In genomic region chr10:97788552-97789442, GRCh38 we compare ENCODE assay signal across 1 cellular context.
TF ChIP-seq lines count a peak whose summit lies in the region.

No MANE protein-coding gene starts in this region.

TF ChIP-seq in HEK293, 187 proteins besides CTCF, POLR2A, EP300 and RAD21 (continued from another document and continues in another):
- TF ChIP-seq, protein P1, sequence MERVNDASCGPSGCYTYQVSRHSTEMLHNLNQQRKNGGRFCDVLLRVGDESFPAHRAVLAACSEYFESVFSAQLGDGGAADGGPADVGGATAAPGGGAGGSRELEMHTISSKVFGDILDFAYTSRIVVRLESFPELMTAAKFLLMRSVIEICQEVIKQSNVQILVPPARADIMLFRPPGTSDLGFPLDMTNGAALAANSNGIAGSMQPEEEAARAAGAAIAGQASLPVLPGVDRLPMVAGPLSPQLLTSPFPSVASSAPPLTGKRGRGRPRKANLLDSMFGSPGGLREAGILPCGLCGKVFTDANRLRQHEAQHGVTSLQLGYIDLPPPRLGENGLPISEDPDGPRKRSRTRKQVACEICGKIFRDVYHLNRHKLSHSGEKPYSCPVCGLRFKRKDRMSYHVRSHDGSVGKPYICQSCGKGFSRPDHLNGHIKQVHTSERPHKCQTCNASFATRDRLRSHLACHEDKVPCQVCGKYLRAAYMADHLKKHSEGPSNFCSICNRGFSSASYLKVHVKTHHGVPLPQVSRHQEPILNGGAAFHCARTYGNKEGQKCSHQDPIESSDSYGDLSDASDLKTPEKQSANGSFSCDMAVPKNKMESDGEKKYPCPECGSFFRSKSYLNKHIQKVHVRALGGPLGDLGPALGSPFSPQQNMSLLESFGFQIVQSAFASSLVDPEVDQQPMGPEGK (tag by site-specific recombination; IDR thresholded peaks at IDR 0.05) = no peak; the same call in none of the 2 replicates
- TF ChIP-seq PRDM10 (tag by site-specific recombination; IDR thresholded peaks at IDR 0.05) (peak; percentile 68), ZNF571 (tag by site-specific recombination; IDR thresholded peaks at IDR 0.05) (no peak), ZNF830 (tag by site-specific recombination; IDR thresholded peaks at IDR 0.05; ENCODE audit: low read depth) (no peak), ZNF701 (tag by site-specific recombination; IDR thresholded peaks at IDR 0.05) (no peak), ZNF202 (tag by site-specific recombination; IDR thresholded peaks at IDR 0.05; ENCODE audit: borderline replicate concordance) (no peak), GLIS2 (tag by site-specific recombination; IDR thresholded peaks at IDR 0.05) (peak; percentile 38; the same call in 1 of the 2 replicates), ZNF585B (tag by site-specific recombination; IDR thresholded peaks at IDR 0.05) (0 out of 2 replicates have a peak, but pooled peaks have one; percentile 20), ZNF548 (tag by site-specific recombination; IDR thresholded peaks at IDR 0.05) (no peak), EGR2 (tag by site-specific recombination; IDR thresholded peaks at IDR 0.05; ENCODE audit: low read depth) (peak; percentile 57; the same call in 1 of the 2 replicates), ZNF76 (tag by site-specific recombination; IDR thresholded peaks at IDR 0.05; ENCODE audit: borderline replicate concordance, low read depth) (peak; percentile 80; the same call in 1 of the 2 replicates), ZXDB (tag by site-specific recombination; IDR thresholded peaks at IDR 0.05) (0 out of 2 replicates have a peak, but pooled peaks have one; percentile 32), ZBTB7A (tag by site-specific recombination; IDR thresholded peaks at IDR 0.05; ENCODE audit: low read depth) (no peak), ZNF223 (tag by site-specific recombination; IDR thresholded peaks at IDR 0.05) (no peak), ZNF561 (tag by site-specific recombination; IDR thresholded peaks at IDR 0.05; ENCODE audit: borderline replicate concordance) (no peak), OSR2 (tag by site-specific recombination; IDR thresholded peaks at IDR 0.05) (peak; percentile 41; the same call in 1 of the 2 replicates), BCL11A (tag by site-specific recombination; IDR thresholded peaks at IDR 0.05; ENCODE audit: low read depth) (no peak), ZNF398 (tag by site-specific recombination; IDR thresholded peaks at IDR 0.05) (peak; percentile 70), ZNF555 (tag by site-specific recombination; conservative IDR thresholded peaks at IDR 0.05) (no peak), ZNF621 (tag by site-specific recombination; IDR thresholded peaks at IDR 0.05) (no peak), ZNF785 (tag by site-specific recombination; IDR thresholded peaks at IDR 0.05) (no peak), SP7 (tag by site-specific recombination; IDR thresholded peaks at IDR 0.05) (0 out of 2 replicates have a peak, but pooled peaks have one; percentile 33), RBAK (tag by site-specific recombination; IDR thresholded peaks at IDR 0.05) (no peak), ZNF692 (tag by site-specific recombination; IDR thresholded peaks at IDR 0.05) (0 out of 2 replicates have a peak, but pooled peaks have one; percentile 22), ZSCAN23 (tag by site-specific recombination; IDR thresholded peaks at IDR 0.05) (no peak), ZNF169 (tag by site-specific recombination; IDR thresholded peaks at IDR 0.05) (no peak), ZNF747 (tag by site-specific recombination; IDR thresholded peaks at IDR 0.05) (no peak), ZNF521 (tag by site-specific recombination; IDR thresholded peaks at IDR 0.05) (no peak), TRIM28 (IDR thresholded peaks at IDR 0.05; ENCODE audit: borderline replicate concordance, low read length) (peak; percentile 21; the same call in 1 of the 2 replicates), ZNF335 (tag by site-specific recombination; conservative IDR thresholded peaks at IDR 0.05) (peak; percentile 57), ZNF423 (tag by site-specific recombination; IDR thresholded peaks at IDR 0.05) (peak; percentile 50; the same call in 1 of the 2 replicates), SP3 (tag by site-specific recombination; IDR thresholded peaks at IDR 0.05) (0 out of 2 replicates have a peak, but pooled peaks have one; percentile 26), ZBTB17 (tag by site-specific recombination; IDR thresholded peaks at IDR 0.05) (no peak), ZBTB8A (tag by site-specific recombination; IDR thresholded peaks at IDR 0.05) (peak; percentile 32; the same call in 1 of the 2 replicates), HOXD13 (CRISPR knock-in tag; IDR thresholded peaks at IDR 0.05; ENCODE audit: borderline replicate concordance) (no peak), ZSCAN18 (tag by site-specific recombination; IDR thresholded peaks at IDR 0.05) (no peak)
- TF ChIP-seq, protein P2, sequence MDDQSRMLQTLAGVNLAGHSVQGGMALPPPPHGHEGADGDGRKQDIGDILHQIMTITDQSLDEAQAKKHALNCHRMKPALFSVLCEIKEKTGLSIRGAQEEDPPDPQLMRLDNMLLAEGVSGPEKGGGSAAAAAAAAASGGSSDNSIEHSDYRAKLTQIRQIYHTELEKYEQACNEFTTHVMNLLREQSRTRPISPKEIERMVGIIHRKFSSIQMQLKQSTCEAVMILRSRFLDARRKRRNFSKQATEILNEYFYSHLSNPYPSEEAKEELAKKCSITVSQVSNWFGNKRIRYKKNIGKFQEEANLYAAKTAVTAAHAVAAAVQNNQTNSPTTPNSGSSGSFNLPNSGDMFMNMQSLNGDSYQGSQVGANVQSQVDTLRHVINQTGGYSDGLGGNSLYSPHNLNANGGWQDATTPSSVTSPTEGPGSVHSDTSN (CRISPR knock-in tag; IDR thresholded peaks at IDR 0.05) = no peak
- TF ChIP-seq, protein P3, sequence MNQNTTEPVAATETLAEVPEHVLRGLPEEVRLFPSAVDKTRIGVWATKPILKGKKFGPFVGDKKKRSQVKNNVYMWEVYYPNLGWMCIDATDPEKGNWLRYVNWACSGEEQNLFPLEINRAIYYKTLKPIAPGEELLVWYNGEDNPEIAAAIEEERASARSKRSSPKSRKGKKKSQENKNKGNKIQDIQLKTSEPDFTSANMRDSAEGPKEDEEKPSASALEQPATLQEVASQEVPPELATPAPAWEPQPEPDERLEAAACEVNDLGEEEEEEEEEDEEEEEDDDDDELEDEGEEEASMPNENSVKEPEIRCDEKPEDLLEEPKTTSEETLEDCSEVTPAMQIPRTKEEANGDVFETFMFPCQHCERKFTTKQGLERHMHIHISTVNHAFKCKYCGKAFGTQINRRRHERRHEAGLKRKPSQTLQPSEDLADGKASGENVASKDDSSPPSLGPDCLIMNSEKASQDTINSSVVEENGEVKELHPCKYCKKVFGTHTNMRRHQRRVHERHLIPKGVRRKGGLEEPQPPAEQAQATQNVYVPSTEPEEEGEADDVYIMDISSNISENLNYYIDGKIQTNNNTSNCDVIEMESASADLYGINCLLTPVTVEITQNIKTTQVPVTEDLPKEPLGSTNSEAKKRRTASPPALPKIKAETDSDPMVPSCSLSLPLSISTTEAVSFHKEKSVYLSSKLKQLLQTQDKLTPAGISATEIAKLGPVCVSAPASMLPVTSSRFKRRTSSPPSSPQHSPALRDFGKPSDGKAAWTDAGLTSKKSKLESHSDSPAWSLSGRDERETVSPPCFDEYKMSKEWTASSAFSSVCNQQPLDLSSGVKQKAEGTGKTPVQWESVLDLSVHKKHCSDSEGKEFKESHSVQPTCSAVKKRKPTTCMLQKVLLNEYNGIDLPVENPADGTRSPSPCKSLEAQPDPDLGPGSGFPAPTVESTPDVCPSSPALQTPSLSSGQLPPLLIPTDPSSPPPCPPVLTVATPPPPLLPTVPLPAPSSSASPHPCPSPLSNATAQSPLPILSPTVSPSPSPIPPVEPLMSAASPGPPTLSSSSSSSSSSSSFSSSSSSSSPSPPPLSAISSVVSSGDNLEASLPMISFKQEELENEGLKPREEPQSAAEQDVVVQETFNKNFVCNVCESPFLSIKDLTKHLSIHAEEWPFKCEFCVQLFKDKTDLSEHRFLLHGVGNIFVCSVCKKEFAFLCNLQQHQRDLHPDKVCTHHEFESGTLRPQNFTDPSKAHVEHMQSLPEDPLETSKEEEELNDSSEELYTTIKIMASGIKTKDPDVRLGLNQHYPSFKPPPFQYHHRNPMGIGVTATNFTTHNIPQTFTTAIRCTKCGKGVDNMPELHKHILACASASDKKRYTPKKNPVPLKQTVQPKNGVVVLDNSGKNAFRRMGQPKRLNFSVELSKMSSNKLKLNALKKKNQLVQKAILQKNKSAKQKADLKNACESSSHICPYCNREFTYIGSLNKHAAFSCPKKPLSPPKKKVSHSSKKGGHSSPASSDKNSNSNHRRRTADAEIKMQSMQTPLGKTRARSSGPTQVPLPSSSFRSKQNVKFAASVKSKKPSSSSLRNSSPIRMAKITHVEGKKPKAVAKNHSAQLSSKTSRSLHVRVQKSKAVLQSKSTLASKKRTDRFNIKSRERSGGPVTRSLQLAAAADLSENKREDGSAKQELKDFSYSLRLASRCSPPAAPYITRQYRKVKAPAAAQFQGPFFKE (tag by site-specific recombination; IDR thresholded peaks at IDR 0.05; ENCODE audit: borderline replicate concordance) = no peak
- TF ChIP-seq, protein P4, sequence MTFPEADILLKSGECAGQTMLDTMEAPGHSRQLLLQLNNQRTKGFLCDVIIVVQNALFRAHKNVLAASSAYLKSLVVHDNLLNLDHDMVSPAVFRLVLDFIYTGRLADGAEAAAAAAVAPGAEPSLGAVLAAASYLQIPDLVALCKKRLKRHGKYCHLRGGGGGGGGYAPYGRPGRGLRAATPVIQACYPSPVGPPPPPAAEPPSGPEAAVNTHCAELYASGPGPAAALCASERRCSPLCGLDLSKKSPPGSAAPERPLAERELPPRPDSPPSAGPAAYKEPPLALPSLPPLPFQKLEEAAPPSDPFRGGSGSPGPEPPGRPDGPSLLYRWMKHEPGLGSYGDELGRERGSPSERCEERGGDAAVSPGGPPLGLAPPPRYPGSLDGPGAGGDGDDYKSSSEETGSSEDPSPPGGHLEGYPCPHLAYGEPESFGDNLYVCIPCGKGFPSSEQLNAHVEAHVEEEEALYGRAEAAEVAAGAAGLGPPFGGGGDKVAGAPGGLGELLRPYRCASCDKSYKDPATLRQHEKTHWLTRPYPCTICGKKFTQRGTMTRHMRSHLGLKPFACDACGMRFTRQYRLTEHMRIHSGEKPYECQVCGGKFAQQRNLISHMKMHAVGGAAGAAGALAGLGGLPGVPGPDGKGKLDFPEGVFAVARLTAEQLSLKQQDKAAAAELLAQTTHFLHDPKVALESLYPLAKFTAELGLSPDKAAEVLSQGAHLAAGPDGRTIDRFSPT (tag by site-specific recombination; IDR thresholded peaks at IDR 0.05) = no peak
